28 cellular contexts compared by ENCODE assay signal in genomic region chr1:185690527-185690926, GRCh38. TPM values are rescaled to one million over a fixed set of nuclear protein-coding genes. Genes with fewer than 3 reads are reported as not detected.
"Had no signal": no experiment of that assay in that cellular context is flagged by ENCODE, and none has a peak within 500 bp of the region (broad histone marks: within the 10 kb centered on the region; RNA-seq: fewer than 3 reads in every experiment).

No MANE protein-coding gene starts in this region.

- H3K27ac ChIP-seq: brain microvascular endothelial cell, esophagus squamous epithelium, gastroesophageal sphincter, heart right ventricle, WERI-Rb-1 had no signal

- H3K4me3 ChIP-seq: esophagus squamous epithelium, gastroesophageal sphincter, heart right ventricle had no signal

- DNase-seq: activated B cell treated with CpG ODN at 0.5 μM for 24 hours; activated CD4-positive, alpha-beta memory T cell treated with anti-CD3 and anti-CD28 coated beads for 36 hours; activated CD4-positive, alpha-beta T cell treated with anti-CD3 and anti-CD28 coated beads, Interleukin-2, amount 10 ng/mL, durations not matched to agents 7 days and 5 days; activated CD8-positive, alpha-beta memory T cell treated with anti-CD3 and anti-CD28 coated beads, Interleukin-2, amount 10 ng/mL, durations not matched to agents 7 days and 5 days; activated CD8-positive, alpha-beta memory T cell treated with anti-CD3 and anti-CD28 coated beads, Interleukin-2, amount 50 U/mL, for 4 hours; activated CD8-positive, alpha-beta T cell treated with anti-CD3 and anti-CD28 coated beads, Interleukin-2, amount 10 ng/mL, durations not matched to agents 7 days and 5 days; activated effector memory CD4-positive, alpha-beta T cell treated with anti-CD3 and anti-CD28 coated beads, Interleukin-2, amount 50 U/mL, for 16 hours; activated naive CD4-positive, alpha-beta T cell treated with anti-CD3 and anti-CD28 coated beads for 36 hours; activated T-cell treated with anti-CD3 and anti-CD28 coated beads, Interleukin-2, amount 50 U/mL, for 24 hours; amniotic stem cell; anterior cingulate cortex; brain microvascular endothelial cell; cortex of kidney; dermis blood vessel endothelial cell; effector CD4-positive, alpha-beta T cell; effector memory CD8-positive, alpha-beta T cell; esophagus squamous epithelium; foreskin melanocyte; heart right ventricle; T-helper 1 cell; T-helper 17 cell; T1000; WERI-Rb-1 had no signal

- H3K36me3 ChIP-seq: brain microvascular endothelial cell, esophagus squamous epithelium, gastroesophageal sphincter, heart right ventricle, WERI-Rb-1 had no signal

- H3K9me3 Mint-ChIP-seq: activated CD4-positive, alpha-beta memory T cell treated with anti-CD3 and anti-CD28 coated beads for 36 hours; activated naive CD4-positive, alpha-beta T cell treated with anti-CD3 and anti-CD28 coated beads for 36 hours; central memory CD8-positive, alpha-beta T cell; effector memory CD8-positive, alpha-beta T cell had no signal

- H3K27me3 Mint-ChIP-seq: activated T-cell treated with anti-CD3 and anti-CD28 coated beads, Interleukin-2, amount 50 U/mL, for 24 hours had no signal

- H3K9me3 ChIP-seq: esophagus squamous epithelium, gastroesophageal sphincter, heart right ventricle had no signal

- H3K27ac Mint-ChIP-seq: activated B cell treated with CpG ODN at 0.5 μM for 24 hours; activated CD4-positive, alpha-beta memory T cell treated with anti-CD3 and anti-CD28 coated beads for 36 hours; activated CD4-positive, alpha-beta T cell treated with anti-CD3 and anti-CD28 coated beads, Interleukin-2, amount 10 ng/mL, durations not matched to agents 7 days and 5 days; activated CD8-positive, alpha-beta memory T cell treated with anti-CD3 and anti-CD28 coated beads, Interleukin-2, amount 10 ng/mL, durations not matched to agents 7 days and 5 days; activated CD8-positive, alpha-beta T cell treated with anti-CD3 and anti-CD28 coated beads, Interleukin-2, amount 10 ng/mL, durations not matched to agents 7 days and 5 days; activated naive CD4-positive, alpha-beta T cell treated with anti-CD3 and anti-CD28 coated beads for 36 hours; activated naive CD8-positive, alpha-beta T cell; activated T-cell treated with anti-CD3 and anti-CD28 coated beads, Interleukin-2, amount 50 U/mL, for 24 hours; activated T-helper 2 cell treated with anti-CD3 and anti-CD28 coated beads, Interferon-gamma antibody, Interleukin-2, Interleukin-4, amounts not matched to agents 10 μg/mL and 5 μg/mL and 100 μg/mL, durations not matched to agents 14 hours and 24 hours and 36 hours; effector memory CD8-positive, alpha-beta T cell; T-helper 17 cell; T-helper 2 cell treated with Interferon-gamma antibody and Interleukin-4, amounts not matched to agents 5 μg/mL and 100 μg/mL, for 36 hours had no signal

- H3K4me3 Mint-ChIP-seq: activated B cell treated with CpG ODN at 0.5 μM for 24 hours; activated CD4-positive, alpha-beta memory T cell treated with anti-CD3 and anti-CD28 coated beads for 36 hours; activated CD4-positive, alpha-beta T cell treated with anti-CD3 and anti-CD28 coated beads, Interleukin-2, amount 10 ng/mL, durations not matched to agents 7 days and 5 days; activated CD8-positive, alpha-beta memory T cell treated with anti-CD3 and anti-CD28 coated beads, Interleukin-2, amount 10 ng/mL, durations not matched to agents 7 days and 5 days; activated CD8-positive, alpha-beta T cell treated with anti-CD3 and anti-CD28 coated beads, Interleukin-2, amount 10 ng/mL, durations not matched to agents 7 days and 5 days; activated naive CD4-positive, alpha-beta T cell treated with anti-CD3 and anti-CD28 coated beads for 36 hours; activated naive CD8-positive, alpha-beta T cell; activated T-cell treated with anti-CD3 and anti-CD28 coated beads, Interleukin-2, amount 50 U/mL, for 24 hours; central memory CD8-positive, alpha-beta T cell; effector memory CD8-positive, alpha-beta T cell; T-helper 17 cell; T-helper 2 cell treated with Interferon-gamma antibody and Interleukin-4, amounts not matched to agents 5 μg/mL and 100 μg/mL, for 36 hours had no signal

- ATAC-seq: activated CD8-positive, alpha-beta memory T cell treated with anti-CD3 and anti-CD28 coated beads, Interleukin-2, amount 10 ng/mL, durations not matched to agents 7 days and 5 days; activated CD8-positive, alpha-beta T cell treated with anti-CD3 and anti-CD28 coated beads, Interleukin-2, amount 10 ng/mL, durations not matched to agents 7 days and 5 days; effector memory CD8-positive, alpha-beta T cell; gastroesophageal sphincter; heart right ventricle; T-helper 17 cell had no signal

RNA-seq across cellular contexts. Expression of gene HMCN1, which starts 43.7 kb away (rescaled TPM):
- total RNA-seq: activated CD4-positive, alpha-beta memory T cell treated with anti-CD3 and anti-CD28 coated beads for 36 hours had no signal
